ENCODE assay signal across 9 cellular contexts in genomic region chr17:39069114-39069756, GRCh38.
DNase-seq lines count a peak whose midpoint lies in the region; ATAC-seq and TF ChIP-seq lines count a peak whose summit lies in the region.
"Had no signal": no experiment of that assay in that cellular context is flagged by ENCODE, and none has a peak within 500 bp of the region (broad histone marks: within the 10 kb centered on the region; RNA-seq: fewer than 3 reads in every experiment).

No MANE protein-coding gene starts in this region.

- no peaks in the 10 kb centered on the region for H3K27me3 Mint-ChIP-seq in CD4-positive, alpha-beta T cell

- peaks cover 6% of the 10 kb centered on the region for H3K4me1 Mint-ChIP-seq in CD4-positive, alpha-beta T cell (ENCODE audit: low read depth)

- H3K9me3 ChIP-seq in CD4-positive, alpha-beta T cell (ENCODE audit: control insufficient read depth, low read length): no peaks in the 10 kb centered on the region
- H3K9me3 ChIP-seq in testis: no peaks in the 10 kb centered on the region
- H3K9me3 ChIP-seq: SJSA1 had no signal

- TF ChIP-seq POLR2A in testis (IDR thresholded peaks at IDR 0.05): no peak

- no peak overlapping the region for H3K27ac Mint-ChIP-seq in CD4-positive, alpha-beta T cell

- no peak for DNase-seq in CD4-positive, alpha-beta T cell
- peak; percentile 42 for DNase-seq in GM19238 (ENCODE audit: insufficient read length, low spot score)
- DNase-seq in NCI-H460 (ENCODE audit: extremely low read depth, low read depth): peak; percentile 29
- peak; percentile 38 for DNase-seq in astrocyte of the spinal cord (ENCODE audit: low read depth, low spot score)
- DNase-seq in inferior parietal cortex (ENCODE audit: extremely low spot score): peak; percentile 45
- peak; percentile 37 for DNase-seq in testis
- no peak for DNase-seq in T1000 (lab: John Stamatoyannopoulos, UW)

- H3K9me3 Mint-ChIP-seq in CD4-positive, alpha-beta T cell: no peaks in the 10 kb centered on the region

- in situ Hi-C loops in astrocyte of the spinal cord (cut with HindIII; ENCODE audit: low sequenced_read_pairs): no loop called here

- intact Hi-C loops in CD4-positive, alpha-beta T cell (cut with DNase I, micrococcal nuclease): loop anchor here (1.0 kb wide), 4 partner anchors 84 to 175 kb away; no protein-coding TSS in a partner anchor
- intact Hi-C loops in testis (cut with DNase I; ENCODE audit: low total_unique reads): loop anchor here (10.0 kb wide), 1 partner anchor 86 kb away; the partner anchor contains the start of gene PLXDC1

- no peak overlapping the region for H3K27ac ChIP-seq in CD4-positive, alpha-beta T cell (ENCODE audit: low read depth, low read length)
- no peak overlapping the region for H3K27ac ChIP-seq in testis
- H3K27ac ChIP-seq: SJSA1 had no signal

- H3K4me3 ChIP-seq in astrocyte of the spinal cord (ENCODE audit: low read depth, low read length) (no peak overlapping the region), testis (no peak overlapping the region)
- H3K4me3 ChIP-seq: SJSA1 had no signal

- POLR2A ChIA-PET in CD4-positive, alpha-beta T cell (lab: Charles Lee): interaction anchor here (0.9 to 1.0 kb wide), 2 partner anchors 24 to 84 kb away, joined by 3 to 4 read pairs; no protein-coding TSS in a partner anchor

- 77 to 82% methylated on average over 8 of the region's 8 CpGs for WGBS in testis, 2 donors

- H3K27me3 ChIP-seq in CD4-positive, alpha-beta T cell (ENCODE audit: control insufficient read depth, insufficient read depth, low read length): no peaks in the 10 kb centered on the region
- no peaks in the 10 kb centered on the region for H3K27me3 ChIP-seq in testis

- no peaks in the 10 kb centered on the region for H3K36me3 ChIP-seq in testis (ENCODE audit: low read depth, missing control alignments)
- H3K36me3 ChIP-seq: SJSA1 had no signal

- CTCF ChIA-PET in CD4-positive, alpha-beta T cell (lab: Charles Lee): no interaction called here

- H3K36me3 Mint-ChIP-seq in CD4-positive, alpha-beta T cell (ENCODE audit: low read depth): peaks cover 18% of the 10 kb centered on the region

- TF ChIP-seq CTCF in CD4-positive, alpha-beta T cell (IDR thresholded peaks at IDR 0.05): peak; percentile 72
- peak; percentile 79 for TF ChIP-seq CTCF in astrocyte of the spinal cord (IDR thresholded peaks at IDR 0.05; ENCODE audit: low read depth, low read length)
- peak; percentile 38 to 59 (median 38) for TF ChIP-seq CTCF in testis (IDR thresholded peaks at IDR 0.05)

- ATAC-seq in CD4-positive, alpha-beta T cell (ENCODE audit: poor library complexity): peak; percentile 97
- no peak for ATAC-seq in GM21825 (IDR thresholded peaks at IDR 0.05; ENCODE audit: unreplicated experiment)

- H3K4me1 ChIP-seq in testis: peaks cover 4% of the 10 kb centered on the region

- no peak overlapping the region for H3K4me3 Mint-ChIP-seq in CD4-positive, alpha-beta T cell

Comparison
In these comparisons a context has a peak if more than half of its experiments do, and no peak if none do; other contexts are left out.
1. DNase-seq: peak in GM19238 (single experiment), NCI-H460 (single experiment), astrocyte of the spinal cord (single experiment), inferior parietal cortex (single experiment) and testis (single experiment); none in CD4-positive, alpha-beta T cell (0 of 10) and T1000 (single experiment).
2. Peak in every context shown above with its lines, with median percentiles within 50 percentile points of each other: CTCF ChIP-seq.